ENCODE assay signal across 8 cellular contexts in genomic region chr13:62512194-62513141, GRCh38.
DNase-seq lines count a peak whose midpoint lies in the region; ATAC-seq and TF ChIP-seq lines count a peak whose summit lies in the region.

No MANE protein-coding gene starts in this region.

- H3K36me3 Mint-ChIP-seq in activated T-cell treated with anti-CD3 and anti-CD28 coated beads, Interleukin-2, amount 50 U/mL, for 72 hours (ENCODE audit: insufficient read depth in 2 of 2): no peaks in the 10 kb centered on the region
- no peaks in the 10 kb centered on the region for H3K36me3 Mint-ChIP-seq in progenitor cell of endocrine pancreas (ENCODE audit: insufficient read depth)

- no peaks in the 10 kb centered on the region for H3K9me3 ChIP-seq in gastroesophageal sphincter

- H3K36me3 ChIP-seq in gastroesophageal sphincter: no peaks in the 10 kb centered on the region

- no peak overlapping the region for H3K4me3 Mint-ChIP-seq in activated T-cell treated with anti-CD3 and anti-CD28 coated beads, Interleukin-2, amount 50 U/mL, for 72 hours
- no peak overlapping the region for H3K4me3 Mint-ChIP-seq in progenitor cell of endocrine pancreas (ENCODE audit: low read depth)

- H3K4me1 Mint-ChIP-seq in activated T-cell treated with anti-CD3 and anti-CD28 coated beads, Interleukin-2, amount 50 U/mL, for 72 hours (ENCODE audit: low read depth): no peaks in the 10 kb centered on the region
- H3K4me1 Mint-ChIP-seq in progenitor cell of endocrine pancreas (ENCODE audit: low read depth): peaks cover 8% of the 10 kb centered on the region

- H3K4me3 ChIP-seq in fibroblast of mammary gland (ENCODE audit: control insufficient read depth, low read depth, low read length): no peak overlapping the region
- no peak overlapping the region for H3K4me3 ChIP-seq in gastroesophageal sphincter

- peaks cover 0 to 5% of the 10 kb centered on the region in 2 donors for H3K9me3 Mint-ChIP-seq in activated T-cell treated with anti-CD3 and anti-CD28 coated beads, Interleukin-2, amount 50 U/mL, for 72 hours
- H3K9me3 Mint-ChIP-seq in progenitor cell of endocrine pancreas (ENCODE audit: low read depth): peaks cover 18% of the 10 kb centered on the region

- H3K27me3 Mint-ChIP-seq in activated T-cell treated with anti-CD3 and anti-CD28 coated beads, Interleukin-2, amount 50 U/mL, for 72 hours (ENCODE audit: low read depth): no peaks in the 10 kb centered on the region
- H3K27me3 Mint-ChIP-seq in progenitor cell of endocrine pancreas: no peaks in the 10 kb centered on the region

- TF ChIP-seq CTCF in fibroblast of mammary gland (conservative IDR thresholded peaks at IDR 0.05; ENCODE audit: control insufficient read depth, insufficient read depth, low read depth, low read length): peak; percentile 72
- TF ChIP-seq CTCF in progenitor cell of endocrine pancreas (IDR thresholded peaks at IDR 0.05; ENCODE audit: unreplicated experiment): peak; percentile 70
- peak in 1 of 4 experiments; percentile 40 for TF ChIP-seq CTCF in gastroesophageal sphincter (IDR thresholded peaks at IDR 0.05)

- no peak overlapping the region for H3K27ac Mint-ChIP-seq in activated T-cell treated with anti-CD3 and anti-CD28 coated beads, Interleukin-2, amount 50 U/mL, for 72 hours
- H3K27ac Mint-ChIP-seq in progenitor cell of endocrine pancreas: no peak overlapping the region

- TF ChIP-seq POLR2A in gastroesophageal sphincter (IDR thresholded peaks at IDR 0.05): no peak

- no peaks in the 10 kb centered on the region for H3K4me1 ChIP-seq in gastroesophageal sphincter

- WGBS in gastroesophageal sphincter (ENCODE audit: low coverage in 1 of 2), 2 donors: 18 to 39% methylated on average over 3 to 4 of the region's 7 CpGs

- no peak for TF ChIP-seq EP300 in gastroesophageal sphincter (IDR thresholded peaks at IDR 0.05)

- no peak overlapping the region for H3K27ac ChIP-seq in gastroesophageal sphincter

- no peaks in the 10 kb centered on the region for H3K27me3 ChIP-seq in gastroesophageal sphincter

- DNase-seq in activated T-cell treated with anti-CD3 and anti-CD28 coated beads, Interleukin-2, amount 50 U/mL, for 72 hours: peak; percentile 3 to 4
- no peak for DNase-seq in activated T-cell treated with anti-CD3 and anti-CD28 coated beads, Interleukin-2, amount 50 U/mL, for 1 hour
- DNase-seq in RKO (ENCODE audit: low spot score) (peak; percentile 11), fibroblast of mammary gland (ENCODE audit: low read depth) (peak; percentile 40), progenitor cell of endocrine pancreas (ENCODE audit: low spot score, unreplicated experiment) (no peak)

- peak; percentile 50 to 57 for ATAC-seq in activated T-cell treated with anti-CD3 and anti-CD28 coated beads, Interleukin-2, amount 50 U/mL, for 72 hours (replicated peaks in 1 of 2)
- ATAC-seq in GM21529 (IDR thresholded peaks at IDR 0.05; ENCODE audit: unreplicated experiment) (peak; percentile 93), HG03571 (IDR thresholded peaks at IDR 0.05; ENCODE audit: unreplicated experiment) (peak; percentile 93), gastroesophageal sphincter (no peak)

Comparison
In these comparisons a context has a peak if more than half of its experiments do, and no peak if none do; other contexts are left out.
1. DNase-seq: peak in activated T-cell treated with anti-CD3 and anti-CD28 coated beads, Interleukin-2, amount 50 U/mL, for 72 hours (2 of 2), RKO (single experiment) and fibroblast of mammary gland (single experiment); none in activated T-cell treated with anti-CD3 and anti-CD28 coated beads, Interleukin-2, amount 50 U/mL, for 1 hour (single experiment) and progenitor cell of endocrine pancreas (single experiment).